Comparison of ENCODE assay signal across 19 cellular contexts in the genomic region with DNA sequence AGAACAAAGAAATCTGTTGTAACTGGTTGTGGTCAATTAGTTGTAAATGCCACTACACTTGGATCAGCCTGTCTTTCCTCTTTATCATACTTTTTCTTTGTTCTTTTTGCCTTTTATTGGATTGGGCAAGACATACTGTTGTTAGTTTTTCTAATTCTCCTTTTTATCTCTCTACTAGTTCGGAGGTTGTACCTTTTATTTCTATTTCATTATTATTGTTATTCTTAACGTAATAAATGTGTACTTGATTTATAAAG. TPM values are rescaled to one million over a fixed set of nuclear protein-coding genes. Genes with fewer than 3 reads are reported as not detected.
DNase-seq lines count a peak whose midpoint lies in the region; ATAC-seq, FAIRE-seq and TF ChIP-seq lines count a peak whose summit lies in the region.
"Had no signal": no experiment of that assay in that cellular context is flagged by ENCODE, and none has a peak within 500 bp of the region (broad histone marks: within the 10 kb centered on the region; RNA-seq: fewer than 3 reads in every experiment).

No MANE protein-coding gene starts in this region.

- H3K9me3 ChIP-seq in NT2/D1 (ENCODE audit: insufficient read depth, low read length), result no peaks in the 10 kb centered on the region
- no peaks in the 10 kb centered on the region for H3K9me3 ChIP-seq in vagina
- H3K9me3 ChIP-seq: SJSA1 had no signal

- H3K9ac ChIP-seq in NT2/D1 (ENCODE audit: insufficient read length, low read depth), result no peak overlapping the region

- H3K27ac ChIP-seq in vagina, result no peak overlapping the region
- H3K27ac ChIP-seq: sigmoid colon, SJSA1 had no signal

- peaks cover 13% of the 10 kb centered on the region for H3K4me1 Mint-ChIP-seq in T-helper 1 cell treated with Interleukin-12 subunit alpha and Interleukin-12 subunit beta and Interleukin-4 antibody, amounts not matched to agents 30 μg/mL and 1 μg/mL, for 36 hours (ENCODE audit: low read depth)

- H3K4me3 ChIP-seq in NT2/D1 (ENCODE audit: insufficient read length, low read depth) (peak overlapping the region; percentile 37), vagina (no peak overlapping the region)
- H3K4me3 ChIP-seq: sigmoid colon, SJSA1 had no signal

- H3K27me3 Mint-ChIP-seq in T-helper 1 cell treated with Interleukin-12 subunit alpha and Interleukin-12 subunit beta and Interleukin-4 antibody, amounts not matched to agents 30 μg/mL and 1 μg/mL, for 36 hours (ENCODE audit: low read depth), result peaks cover 8% of the 10 kb centered on the region
- H3K27me3 Mint-ChIP-seq: activated CD4-positive, alpha-beta T cell treated with anti-CD3 and anti-CD28 coated beads for 36 hours had no signal

- H3K9me3 Mint-ChIP-seq in T-helper 1 cell treated with Interleukin-12 subunit alpha and Interleukin-12 subunit beta and Interleukin-4 antibody, amounts not matched to agents 30 μg/mL and 1 μg/mL, for 36 hours, result peaks cover 9% of the 10 kb centered on the region

- H3K36me3 Mint-ChIP-seq in T-helper 1 cell treated with Interleukin-12 subunit alpha and Interleukin-12 subunit beta and Interleukin-4 antibody, amounts not matched to agents 30 μg/mL and 1 μg/mL, for 36 hours (ENCODE audit: low read depth), result peaks cover 8% of the 10 kb centered on the region

- TF ChIP-seq CTCF in vagina (IDR thresholded peaks at IDR 0.05), result no peak

- H3K27ac Mint-ChIP-seq in T-helper 1 cell treated with Interleukin-12 subunit alpha and Interleukin-12 subunit beta and Interleukin-4 antibody, amounts not matched to agents 30 μg/mL and 1 μg/mL, for 36 hours, result peak overlapping the region; percentile 62

- H3K4me1 ChIP-seq in NT2/D1 (ENCODE audit: insufficient read depth, insufficient read length), result no peaks in the 10 kb centered on the region
- H3K4me1 ChIP-seq in vagina, result no peaks in the 10 kb centered on the region
- H3K4me1 ChIP-seq: sigmoid colon, SJSA1 had no signal

- peak; percentile 72 for FAIRE-seq in endometrium (lab: Jason Lieb, UNC)
- FAIRE-seq: A204.1, GM12892, H1, HTR-8/SVneo had no signal

- no peak for TF ChIP-seq POLR2A in vagina (IDR thresholded peaks at IDR 0.05)

- H3K36me3 ChIP-seq in NT2/D1 (ENCODE audit: insufficient read depth, insufficient read length, low read length), result no peaks in the 10 kb centered on the region
- no peaks in the 10 kb centered on the region for H3K36me3 ChIP-seq in vagina
- H3K36me3 ChIP-seq: sigmoid colon, SJSA1 had no signal

- H3K4me3 Mint-ChIP-seq in T-helper 1 cell treated with Interleukin-12 subunit alpha and Interleukin-12 subunit beta and Interleukin-4 antibody, amounts not matched to agents 30 μg/mL and 1 μg/mL, for 36 hours, result peak overlapping the region; percentile 80
- H3K4me3 Mint-ChIP-seq: activated CD4-positive, alpha-beta T cell treated with anti-CD3 and anti-CD28 coated beads for 36 hours had no signal

- H3K27me3 ChIP-seq in NT2/D1 (ENCODE audit: insufficient read depth, insufficient read length), result no peaks in the 10 kb centered on the region
- H3K27me3 ChIP-seq in vagina, result no peaks in the 10 kb centered on the region
- H3K27me3 ChIP-seq: sigmoid colon, SJSA1 had no signal

- DNase-seq in T-helper 1 cell (no peak), NT2/D1 (ENCODE audit: low read depth, low spot score) (no peak), non-pigmented ciliary epithelial cell (ENCODE audit: low read depth) (peak; percentile 30), vagina (ENCODE audit: extremely low spot score in 2 of 2) (no peak), DMS79 (lab: John Stamatoyannopoulos, UW) (no peak), left lobe of liver (ENCODE audit: low spot score) (no peak)
- DNase-seq: activated CD4-positive, alpha-beta T cell treated with anti-CD3 and anti-CD28 coated beads for 36 hours; activated naive CD4-positive, alpha-beta T cell treated with Interleukin-2 at 50 U/mL for 16 hours; islet precursor cell; NCI-H1694 treated with DMSO at 0.1 percent for 48 hours; NCI-H82; sigmoid colon had no signal

- ATAC-seq in left lobe of liver, result no peak
- ATAC-seq: activated CD4-positive, alpha-beta T cell treated with anti-CD3 and anti-CD28 coated beads for 36 hours had no signal

- intact Hi-C loops in vagina (cut with DNase I), result no loop called here

RNA-seq across cellular contexts. Expression of a gene that starts 59.2 kb away (rescaled TPM):
- total RNA-seq in vagina (125 TPM), left lobe of liver (23.7 TPM)
